21 cellular contexts compared by ENCODE assay signal in the genomic region with DNA sequence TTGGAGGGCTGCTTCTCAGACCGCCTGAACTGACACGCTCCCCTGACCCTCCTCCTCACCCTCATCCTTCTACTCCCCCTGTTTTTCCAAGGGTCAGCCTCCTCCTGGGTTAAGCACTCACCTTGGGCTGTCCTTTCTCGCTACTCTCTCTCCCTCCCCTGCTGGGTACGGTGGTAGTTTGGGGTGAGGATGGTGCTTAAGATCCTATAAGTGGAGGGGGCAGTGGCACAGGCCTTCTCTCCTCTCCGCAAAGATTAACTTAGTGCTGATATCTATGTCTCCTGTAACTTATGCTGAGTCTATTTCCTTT.
DNase-seq lines count a peak whose midpoint lies in the region; ATAC-seq and TF ChIP-seq lines count a peak whose summit lies in the region.
"Had no signal": no experiment of that assay in that cellular context is flagged by ENCODE, and none has a peak within 500 bp of the region (broad histone marks: within the 10 kb centered on the region; RNA-seq: fewer than 3 reads in every experiment).

No MANE protein-coding gene starts in this region.

- H2AFZ ChIP-seq in H9 (ENCODE audit: low read length) (no peak overlapping the region), neuronal stem cell (ENCODE audit: low read length) (no peak overlapping the region)

- H4K8ac ChIP-seq in H9 (replicated peaks; ENCODE audit: insufficient read length, low read depth, low read length) (no peak overlapping the region), neuronal stem cell (ENCODE audit: low read depth, low read length) (no peak overlapping the region)

- no peak overlapping the region for H2BK15ac ChIP-seq in H9 (ENCODE audit: low read depth, low read length)
- H2BK15ac ChIP-seq in neuronal stem cell (ENCODE audit: low read length) = no peak overlapping the region

- H3K27me3 Mint-ChIP-seq in H9 (ENCODE audit: low read depth) (no peaks in the 10 kb centered on the region), WTC11 (ENCODE audit: low read depth) (no peaks in the 10 kb centered on the region)
- H3K27me3 Mint-ChIP-seq in activated T-cell treated with anti-CD3 and anti-CD28 coated beads, Interleukin-2, amount 50 U/mL, for 72 hours (ENCODE audit: low read depth) = no peaks in the 10 kb centered on the region

- H3K9me3 ChIP-seq in H9 (ENCODE audit: control insufficient read depth, low read depth, low read length) (no peaks in the 10 kb centered on the region), iPS-15b (ENCODE audit: control insufficient read depth, insufficient read depth, low read length) (no peaks in the 10 kb centered on the region), neuronal stem cell (replicated peaks in 1 of 2; ENCODE audit: control insufficient read depth in 2 of 2, insufficient read depth in 1 of 2, low read depth in 1 of 2, low read length in 2 of 2) (no peaks in the 10 kb centered on the region)
- H3K9me3 ChIP-seq: BLaER1 had no signal

- H3K14ac ChIP-seq in H9 (ENCODE audit: insufficient read depth, low read length) (no peak overlapping the region), neuronal stem cell (ENCODE audit: low read length) (peak overlapping the region; percentile 5)

- H3K4me3 Mint-ChIP-seq in H9 (no peak overlapping the region; a peak in 1 of 5 replicates), WTC11 (no peak overlapping the region)
- H3K4me3 Mint-ChIP-seq in activated T-cell treated with anti-CD3 and anti-CD28 coated beads, Interleukin-2, amount 50 U/mL, for 72 hours = no peak overlapping the region
- H3K4me3 Mint-ChIP-seq: CD4-positive, alpha-beta memory T cell had no signal

- CTCF ChIA-PET in WTC11 (lab: Charles Lee) = interaction anchor here (0.7 to 2.0 kb wide), 7 partner anchors 9 to 276 kb away, joined by 3 to 9 read pairs (median 5); no protein-coding TSS in a partner anchor

- ATAC-seq in WTC11 = peak; percentile 53
- no peak for ATAC-seq in activated T-cell treated with anti-CD3 and anti-CD28 coated beads, Interleukin-2, amount 50 U/mL, for 72 hours (replicated peaks in 1 of 2)
- ATAC-seq: HCT116 had no signal

- DNase-seq in H9 (no peak), WTC11 (ENCODE audit: low spot score) (no peak), neuronal stem cell (ENCODE audit: low spot score) (no peak), epidermal melanocyte (ENCODE audit: insufficient read length, low spot score) (no peak), NCI-H1694 (lab: John Stamatoyannopoulos, UW) (no peak), hypothalamus (lab: John Stamatoyannopoulos, UW) (no peak)
- no peak for DNase-seq in activated T-cell treated with anti-CD3 and anti-CD28 coated beads, Interleukin-2, amount 50 U/mL, for 72 hours
- DNase-seq: CD4-positive, alpha-beta memory T cell; COR-L47; DMS53; GOT3; Karpas-422; NCI-H1092 treated with DMSO at 0.1 percent for 48 hours; NCI-H1436; NCI-H187 treated with DMSO at 0.1 percent for 48 hours; NCI-H526; RPMI8226; SHP77 had no signal

- H4K20me1 ChIP-seq in H9 (ENCODE audit: control insufficient read depth, insufficient read depth, insufficient read length) = no peaks in the 10 kb centered on the region
- H4K20me1 ChIP-seq: BLaER1 had no signal

- POLR2A ChIA-PET in WTC11 (lab: Charles Lee) = interaction anchor here (0.8 kb wide), 1 partner anchor 9 kb away, joined by 3 read pairs; no protein-coding TSS in a partner anchor

- H3K4me1 Mint-ChIP-seq in H9 = peaks cover 49 to 50% of the 10 kb centered on the region in 2 experiments
- H3K4me1 Mint-ChIP-seq in WTC11 = peaks cover 62% of the 10 kb centered on the region
- no peaks in the 10 kb centered on the region for H3K4me1 Mint-ChIP-seq in activated T-cell treated with anti-CD3 and anti-CD28 coated beads, Interleukin-2, amount 50 U/mL, for 72 hours (ENCODE audit: low read depth)
- H3K4me1 Mint-ChIP-seq: CD4-positive, alpha-beta memory T cell had no signal

- H3K9ac ChIP-seq in H9 (ENCODE audit: extremely low read depth, insufficient read length, low read length) (no peak overlapping the region), iPS-15b (ENCODE audit: low read depth, low read length) (peak overlapping the region; percentile 29), neuronal stem cell (ENCODE audit: low read depth, low read length, poor library complexity) (no peak overlapping the region)
- H3K9ac ChIP-seq: BLaER1 had no signal

- H3K27ac Mint-ChIP-seq in H9 (peak overlapping the region in 1 of 3 experiments; percentile 26; a peak in 3 of 7 replicates), WTC11 (peak overlapping the region; percentile 46; the same call in 1 of the 2 replicates)
- no peak overlapping the region for H3K27ac Mint-ChIP-seq in activated T-cell treated with anti-CD3 and anti-CD28 coated beads, Interleukin-2, amount 50 U/mL, for 72 hours
- H3K27ac Mint-ChIP-seq: CD4-positive, alpha-beta memory T cell had no signal

- no peak overlapping the region for H4K5ac ChIP-seq in H9 (ENCODE audit: insufficient read length, low read depth, low read length)

- H3K27ac ChIP-seq in H9 (ENCODE audit: insufficient read length, low read depth, low read length) = no peak overlapping the region
- H3K27ac ChIP-seq in neuronal stem cell (replicated peaks; ENCODE audit: low read length) = no peak overlapping the region
- H3K27ac ChIP-seq: BLaER1 had no signal

- H2BK12ac ChIP-seq in H9 (ENCODE audit: insufficient read length, low read depth, low read length) (no peak overlapping the region), neuronal stem cell (ENCODE audit: low read length) (no peak overlapping the region)

- H2BK20ac ChIP-seq in H9 (ENCODE audit: low read depth, low read length, poor library complexity, severe bottlenecking) = no peak overlapping the region

- H3K9me3 Mint-ChIP-seq in H9 (no peaks in the 10 kb centered on the region; a peak in 1 of 5 replicates), WTC11 (peaks cover 5% of the 10 kb centered on the region)
- no peaks in the 10 kb centered on the region for H3K9me3 Mint-ChIP-seq in activated T-cell treated with anti-CD3 and anti-CD28 coated beads, Interleukin-2, amount 50 U/mL, for 72 hours

- H4K91ac ChIP-seq in H9 (ENCODE audit: insufficient read length, low read depth, low read length) (no peak overlapping the region), neuronal stem cell (ENCODE audit: low read depth, low read length, poor library complexity) (no peak overlapping the region)

- no peak overlapping the region for H2BK120ac ChIP-seq in H9 (ENCODE audit: low read depth, low read length, poor library complexity, severe bottlenecking)
- H2BK120ac ChIP-seq in neuronal stem cell (ENCODE audit: low read depth, low read length) = no peak overlapping the region

- H3K4me3 ChIP-seq in iPS-15b (ENCODE audit: low read depth, low read length) (no peak overlapping the region), neuronal stem cell (ENCODE audit: low read length in 2 of 2) (no peak overlapping the region)
- H3K4me3 ChIP-seq: BLaER1 had no signal

- WGBS in H9 (ENCODE audit: extremely low coverage, insufficient read length, low lambda C conversion rate) = no CpG with 5 or more reads among the region's 5 CpGs
- WGBS in neuronal stem cell (ENCODE audit: extremely low coverage in 2 of 2, insufficient read length in 2 of 2, insufficient replicate concordance in 1 of 2), 2 donors = no CpG with 5 or more reads among the region's 5 CpGs

- H3K4me2 ChIP-seq in H9 (ENCODE audit: insufficient read depth, insufficient read length, low read length) = no peak overlapping the region
- no peak overlapping the region for H3K4me2 ChIP-seq in neuronal stem cell (ENCODE audit: insufficient read depth, low read length, poor library complexity, severe bottlenecking)
- H3K4me2 ChIP-seq: BLaER1 had no signal

- H3K18ac ChIP-seq in H9 (ENCODE audit: insufficient read length, low read depth, low read length) (peak overlapping the region; percentile 27), neuronal stem cell (ENCODE audit: low read length) (no peak overlapping the region)

- no peak for TF ChIP-seq CTCF in H9 (conservative IDR thresholded peaks at IDR 0.05)
- no peak for TF ChIP-seq CTCF in WTC11 (IDR thresholded peaks at IDR 0.05)

- H3K36me3 ChIP-seq in iPS-15b (ENCODE audit: control insufficient read depth, insufficient read depth, low read length) = no peaks in the 10 kb centered on the region
- no peaks in the 10 kb centered on the region for H3K36me3 ChIP-seq in neuronal stem cell (replicated peaks in 1 of 2; ENCODE audit: control insufficient read depth in 2 of 2, insufficient read depth in 2 of 2, low read length in 2 of 2)
- H3K36me3 ChIP-seq: BLaER1 had no signal

- H3K79me2 ChIP-seq in H9 (ENCODE audit: insufficient read depth, low read length) = no peaks in the 10 kb centered on the region

- H3K36me3 Mint-ChIP-seq in H9 (ENCODE audit: insufficient read depth in 1 of 3, low read depth in 3 of 3) = peaks cover 0 to 3% (median 2%) of the 10 kb centered on the region in 3 experiments; a peak in 3 of 7 replicates
- H3K36me3 Mint-ChIP-seq in WTC11 = peaks cover 10% of the 10 kb centered on the region; the same call in 1 of the 2 replicates
- H3K36me3 Mint-ChIP-seq in activated T-cell treated with anti-CD3 and anti-CD28 coated beads, Interleukin-2, amount 50 U/mL, for 72 hours (ENCODE audit: insufficient read depth in 2 of 2) = no peaks in the 10 kb centered on the region
- H3K36me3 Mint-ChIP-seq: CD4-positive, alpha-beta memory T cell had no signal

- no peak overlapping the region for H3T11ph ChIP-seq in H9 (ENCODE audit: low read length)

- H3K79me1 ChIP-seq in H9 (ENCODE audit: insufficient read depth, low read depth, low read length, poor library complexity, severe bottlenecking) = no peaks in the 10 kb centered on the region
- no peaks in the 10 kb centered on the region for H3K79me1 ChIP-seq in neuronal stem cell (ENCODE audit: low read depth, low read length)

- H3K56ac ChIP-seq in H9 (ENCODE audit: insufficient read length, low read depth, low read length) = no peak overlapping the region

- H2AK5ac ChIP-seq in H9 (ENCODE audit: insufficient read length, low read length) = no peak overlapping the region
- H2AK5ac ChIP-seq in neuronal stem cell (ENCODE audit: low read depth, low read length) = no peak overlapping the region

- H3K4ac ChIP-seq in H9 (ENCODE audit: low read depth, low read length) (no peak overlapping the region), neuronal stem cell (ENCODE audit: low read length) (no peak overlapping the region)

- no peak overlapping the region for H3K23ac ChIP-seq in H9 (ENCODE audit: insufficient read length, low read depth, low read length)
- H3K23ac ChIP-seq in neuronal stem cell (ENCODE audit: low read depth, low read length, poor library complexity) = no peak overlapping the region

- no peaks in the 10 kb centered on the region for H3K27me3 ChIP-seq in H9 (ENCODE audit: insufficient read depth, low read length)
- H3K27me3 ChIP-seq in iPS-15b (ENCODE audit: control insufficient read depth, insufficient read depth, low read length) = no peaks in the 10 kb centered on the region
- H3K27me3 ChIP-seq in neuronal stem cell (ENCODE audit: control insufficient read depth in 3 of 3, insufficient read depth in 3 of 3, low read depth in 1 of 3, low read length in 3 of 3) = peaks cover 0 to 7% (median 0%) of the 10 kb centered on the region in 3 experiments
- H3K27me3 ChIP-seq: BLaER1 had no signal

- H3K4me1 ChIP-seq in H9 (ENCODE audit: insufficient read depth, low read length) (peaks cover 12% of the 10 kb centered on the region; the same call in 1 of the 2 replicates), iPS-15b (ENCODE audit: control insufficient read depth, insufficient read depth, low read length) (peaks cover 21% of the 10 kb centered on the region), neuronal stem cell (ENCODE audit: control insufficient read depth in 2 of 2, insufficient read depth in 1 of 2, low read depth in 1 of 2, low read length in 2 of 2) (no peaks in the 10 kb centered on the region)
- H3K4me1 ChIP-seq: BLaER1 had no signal

- H2BK5ac ChIP-seq in H9 (ENCODE audit: insufficient read length, low read length) (no peak overlapping the region), neuronal stem cell (ENCODE audit: low read length) (no peak overlapping the region)

- H3K23me2 ChIP-seq in H9 (ENCODE audit: insufficient read length, low read depth, low read length, poor library complexity, severe bottlenecking) = no peaks in the 10 kb centered on the region
